Comparison of ENCODE assay signal across 9 cellular contexts in genomic region chr15:76140069-76140454, GRCh38.
DNase-seq lines count a peak whose midpoint lies in the region; TF ChIP-seq lines count a peak whose summit lies in the region.
"Had no signal": no experiment of that assay in that cellular context is flagged by ENCODE, and none has a peak within 500 bp of the region (broad histone marks: within the 10 kb centered on the region; RNA-seq: fewer than 3 reads in every experiment).

No MANE protein-coding gene starts in this region.

- DNase-seq in NCI-H1417 (lab: John Stamatoyannopoulos, UW), result peak in 2 of 3 experiments; percentile 28 to 57
- DNase-seq in NCI-H1417 treated with DMSO at 0.1 percent for 48 hours (lab: John Stamatoyannopoulos, UW), result no peak
- DNase-seq in posterior vena cava (ENCODE audit: low spot score), result no peak
- DNase-seq in H4 (ENCODE audit: low spot score), result no peak
- DNase-seq in prostate gland (ENCODE audit: low spot score), result no peak

- TF ChIP-seq CTCF in VCaP (conservative IDR thresholded peaks at IDR 0.05) (no peak), prostate gland (IDR thresholded peaks at IDR 0.05) (no peak)

- TF ChIP-seq POLR2A in prostate gland (IDR thresholded peaks at IDR 0.05), result no peak

- H3K27me3 ChIP-seq in iPS-15b (ENCODE audit: control insufficient read depth, insufficient read depth, low read length), result peaks cover 7% of the 10 kb centered on the region
- peaks cover 0 to 4% (median 0%) of the 10 kb centered on the region in 3 donors for H3K27me3 ChIP-seq in skeletal muscle tissue (ENCODE audit: control insufficient read depth in 3 of 3, insufficient read depth in 3 of 3, low read length in 3 of 3)
- no peaks in the 10 kb centered on the region for H3K27me3 ChIP-seq in prostate gland (replicated peaks; ENCODE audit: insufficient read depth)
- H3K27me3 ChIP-seq: upper lobe of left lung had no signal

- H3K4me3 ChIP-seq in iPS-15b (ENCODE audit: low read depth, low read length) (peak overlapping the region; percentile 41), skeletal muscle tissue (ENCODE audit: low read length in 3 of 3) (peak overlapping the region in 2 of 3 donors; percentile 35 to 38), prostate gland (no peak overlapping the region)

- no peaks in the 10 kb centered on the region for H3K36me3 ChIP-seq in iPS-15b (ENCODE audit: control insufficient read depth, insufficient read depth, low read length)
- peaks cover 5 to 12% (median 5%) of the 10 kb centered on the region in 3 donors for H3K36me3 ChIP-seq in skeletal muscle tissue (ENCODE audit: control insufficient read depth in 3 of 3, insufficient read depth in 3 of 3, low read length in 3 of 3)
- H3K36me3 ChIP-seq in prostate gland, result no peaks in the 10 kb centered on the region
- H3K36me3 ChIP-seq: upper lobe of left lung had no signal

- 55% methylated on average over 14 of the region's 14 CpGs for WGBS in prostate gland

- no peaks in the 10 kb centered on the region for H3K9me3 ChIP-seq in iPS-15b (ENCODE audit: control insufficient read depth, insufficient read depth, low read length)
- H3K9me3 ChIP-seq in skeletal muscle tissue (ENCODE audit: control insufficient read depth in 3 of 3, low read length in 3 of 3), result no peaks in the 10 kb centered on the region
- no peaks in the 10 kb centered on the region for H3K9me3 ChIP-seq in prostate gland
- H3K9me3 ChIP-seq: upper lobe of left lung had no signal

- peak overlapping the region; percentile 48 for H3K27ac ChIP-seq in VCaP
- no peak overlapping the region for H3K27ac ChIP-seq in skeletal muscle tissue (ENCODE audit: low read depth, low read length)
- H3K27ac ChIP-seq in prostate gland, result no peak overlapping the region

- H3K4me1 ChIP-seq in iPS-15b (ENCODE audit: control insufficient read depth, insufficient read depth, low read length), result peaks cover 6% of the 10 kb centered on the region
- H3K4me1 ChIP-seq in skeletal muscle tissue (ENCODE audit: control insufficient read depth in 3 of 3, insufficient read depth in 3 of 3, low read length in 3 of 3), result peaks cover 0 to 9% (median 9%) of the 10 kb centered on the region in 3 donors
- H3K4me1 ChIP-seq in prostate gland (replicated peaks), result peaks cover 3% of the 10 kb centered on the region

- H3K9ac ChIP-seq in iPS-15b (ENCODE audit: low read depth, low read length) (no peak overlapping the region), skeletal muscle tissue (ENCODE audit: low read depth in 1 of 3, low read length in 3 of 3) (peak overlapping the region in 1 of 3 donors; percentile 28)

- intact Hi-C loops in posterior vena cava (cut with DNase I) (no loop called here), prostate gland (cut with DNase I) (no loop called here)

Comparison
In these comparisons a context has a peak if more than half of its experiments do, and no peak if none do; other contexts are left out.
1. DNase-seq: peak in NCI-H1417 (2 of 3); none in NCI-H1417 treated with DMSO at 0.1 percent for 48 hours (single experiment), posterior vena cava (single experiment), H4 (single experiment) and prostate gland (single experiment).
2. H3K4me3 ChIP-seq: peak in iPS-15b (single experiment) and skeletal muscle tissue (2 of 3); none in prostate gland (0 of 2).